Comparison of ENCODE assay signal across 21 cellular contexts in the genomic region with DNA sequence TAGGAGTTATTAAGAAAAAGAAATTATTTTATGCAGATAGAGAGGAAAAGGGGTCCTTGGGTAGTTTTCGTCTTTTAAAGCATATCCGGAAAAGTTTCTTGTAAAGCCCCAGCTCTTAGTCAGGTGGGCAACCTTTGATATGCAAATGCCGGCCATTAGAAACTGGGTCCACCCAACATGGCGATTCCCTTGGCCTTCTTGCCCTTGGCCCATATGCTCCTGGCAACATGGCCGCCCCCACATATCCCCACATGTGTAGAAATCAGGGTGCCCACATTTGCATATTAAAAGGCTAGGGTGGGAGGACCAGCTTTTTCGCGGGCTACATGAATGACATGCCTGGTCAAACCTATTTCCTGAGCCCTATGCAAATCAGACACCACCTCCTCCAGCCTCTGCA.
DNase-seq lines count a peak whose midpoint lies in the region; ATAC-seq, FAIRE-seq and TF ChIP-seq lines count a peak whose summit lies in the region.
"Had no signal": no experiment of that assay in that cellular context is flagged by ENCODE, and none has a peak within 500 bp of the region (broad histone marks: within the 10 kb centered on the region; RNA-seq: fewer than 3 reads in every experiment).

No MANE protein-coding gene starts in this region.

- H3K9ac ChIP-seq in HepG2 (ENCODE audit: insufficient read depth, low read depth, low read length) (no peak overlapping the region), neural progenitor cell (no peak overlapping the region)
- H3K9ac ChIP-seq: BLaER1 treated with 17β-estradiol and CSF1 and Interleukin-3, amounts not matched to agents 10 nM and 100 nM had no signal

- H3K4me3 Mint-ChIP-seq in neural progenitor cell = no peak overlapping the region
- H3K4me3 Mint-ChIP-seq: B cell; CD4-positive, alpha-beta T cell; CD8-positive, alpha-beta T cell had no signal

- H3K4me1 ChIP-seq in HepG2 (ENCODE audit: insufficient read depth, low read length) (no peaks in the 10 kb centered on the region), right lobe of liver (no peaks in the 10 kb centered on the region), esophagus muscularis mucosa (no peaks in the 10 kb centered on the region), neural progenitor cell (no peaks in the 10 kb centered on the region), ovary (ENCODE audit: insufficient read depth) (no peaks in the 10 kb centered on the region)
- H3K4me1 ChIP-seq: A549; BLaER1 treated with 17β-estradiol and CSF1 and Interleukin-3, amounts not matched to agents 10 nM and 100 nM; Caco-2 had no signal

- in situ Hi-C loops in HepG2 (cut with HindIII; ENCODE audit: extremely low pct_ligation_motif_present, low pct_unique_long_range_greater_than_20kb) = no loop called here

- peaks cover 7% of the 10 kb centered on the region; the same call in 1 of the 2 replicates for H4K20me1 ChIP-seq in HepG2 (ENCODE audit: insufficient read depth, low read length)
- no peaks in the 10 kb centered on the region for H4K20me1 ChIP-seq in neural progenitor cell (ENCODE audit: low read depth)
- H4K20me1 ChIP-seq: BLaER1 treated with 17β-estradiol and CSF1 and Interleukin-3, amounts not matched to agents 10 nM and 100 nM had no signal

- no peak for TF ChIP-seq EP300 in HepG2 (IDR thresholded peaks at IDR 0.05; ENCODE audit: low read depth in 2 of 2, low read length in 2 of 2)
- no peak for TF ChIP-seq EP300 in HepG2 (CRISPR knock-in tag; IDR thresholded peaks at IDR 0.05; ENCODE audit: borderline replicate concordance)
- no peak for TF ChIP-seq EP300 in esophagus muscularis mucosa (IDR thresholded peaks at IDR 0.05)
- no peak for TF ChIP-seq EP300 in ovary (IDR thresholded peaks at IDR 0.05)

- H3K36me3 Mint-ChIP-seq in neural progenitor cell = peaks cover 39% of the 10 kb centered on the region
- H3K36me3 Mint-ChIP-seq: CD8-positive, alpha-beta T cell had no signal

- no peak; the same call in 2 of the 3 replicates for ATAC-seq in HepG2
- ATAC-seq in right lobe of liver = no peak
- ATAC-seq: A549; CD8-positive, alpha-beta T cell had no signal

- POLR2A ChIA-PET in HepG2 (lab: Yijun Ruan, JAX) = no interaction called here

- no peak for TF ChIP-seq POLR2A in HepG2 (IDR thresholded peaks at IDR 0.05; ENCODE audit: insufficient read depth in 1 of 2, low read depth in 2 of 2, low read length in 2 of 2)
- no peak for TF ChIP-seq POLR2A in right lobe of liver (IDR thresholded peaks at IDR 0.05)
- TF ChIP-seq POLR2A in esophagus muscularis mucosa (IDR thresholded peaks at IDR 0.05; ENCODE audit: low read depth) = no peak
- no peak for TF ChIP-seq POLR2A in ovary (IDR thresholded peaks at IDR 0.05)

- H3K27ac ChIP-seq in HepG2 (ENCODE audit: extremely low read length, insufficient read depth, low read length) (no peak overlapping the region), right lobe of liver (no peak overlapping the region), esophagus muscularis mucosa (replicated peaks in 1 of 4) (no peak overlapping the region), neural progenitor cell (no peak overlapping the region), ovary (no peak overlapping the region)
- H3K27ac ChIP-seq: 22Rv1; A549; BLaER1 treated with 17β-estradiol and CSF1 and Interleukin-3, amounts not matched to agents 10 nM and 100 nM; C4-2B had no signal

- H3K9me3 ChIP-seq in HepG2 (ENCODE audit: low read length) = no peaks in the 10 kb centered on the region
- H3K9me3 ChIP-seq in right lobe of liver = no peaks in the 10 kb centered on the region
- no peaks in the 10 kb centered on the region for H3K9me3 ChIP-seq in esophagus muscularis mucosa
- no peaks in the 10 kb centered on the region for H3K9me3 ChIP-seq in neural progenitor cell (ENCODE audit: low read depth)
- no peaks in the 10 kb centered on the region for H3K9me3 ChIP-seq in ovary
- H3K9me3 ChIP-seq: A549; BLaER1 treated with 17β-estradiol and CSF1 and Interleukin-3, amounts not matched to agents 10 nM and 100 nM; Caco-2 had no signal

- H3K4me3 ChIP-seq in HepG2 (replicated peaks in 1 of 3; ENCODE audit: insufficient read depth in 1 of 3, low read depth in 2 of 3, low read length in 3 of 3) (no peak overlapping the region), right lobe of liver (no peak overlapping the region), esophagus muscularis mucosa (no peak overlapping the region), neural progenitor cell (no peak overlapping the region), ovary (no peak overlapping the region)
- H3K4me3 ChIP-seq: A549; BLaER1 treated with 17β-estradiol and CSF1 and Interleukin-3, amounts not matched to agents 10 nM and 100 nM had no signal

- H3K9me3 Mint-ChIP-seq in neural progenitor cell = peaks cover 2% of the 10 kb centered on the region
- H3K9me3 Mint-ChIP-seq: CD4-positive, alpha-beta T cell; CD8-positive, alpha-beta T cell had no signal

- CTCF ChIA-PET in HepG2 (lab: Yijun Ruan, JAX; ENCODE audit: low intra/inter-chr PET ratio, low total read pairs) = no interaction called here

- no peaks in the 10 kb centered on the region for H3K79me2 ChIP-seq in HepG2 (ENCODE audit: insufficient read depth, low read length)
- no peaks in the 10 kb centered on the region for H3K79me2 ChIP-seq in neural progenitor cell (ENCODE audit: low read depth)

- H3K27me3 Mint-ChIP-seq in neural progenitor cell (ENCODE audit: insufficient read depth, low read depth) = peaks cover 2% of the 10 kb centered on the region

- no peak for TF ChIP-seq CTCF in HepG2 (CRISPR knock-in tag; IDR thresholded peaks at IDR 0.05)
- TF ChIP-seq CTCF in right lobe of liver (IDR thresholded peaks at IDR 0.05) = no peak
- TF ChIP-seq CTCF in esophagus muscularis mucosa (IDR thresholded peaks at IDR 0.05) = no peak
- no peak for TF ChIP-seq CTCF in neural progenitor cell (IDR thresholded peaks at IDR 0.05)
- TF ChIP-seq CTCF in ovary (IDR thresholded peaks at IDR 0.05) = no peak

- TF ChIP-seq RAD21 in HepG2 (CRISPR knock-in tag; IDR thresholded peaks at IDR 0.05) = no peak

- H3K36me3 ChIP-seq in HepG2 (replicated peaks in 1 of 2; ENCODE audit: control insufficient read depth in 1 of 2, insufficient read depth in 2 of 2, low read length in 2 of 2) (peaks cover 6 to 86% of the 10 kb centered on the region in 2 experiments), right lobe of liver (no peaks in the 10 kb centered on the region), esophagus muscularis mucosa (no peaks in the 10 kb centered on the region), neural progenitor cell (no peaks in the 10 kb centered on the region), ovary (no peaks in the 10 kb centered on the region)
- H3K36me3 ChIP-seq: BLaER1 treated with 17β-estradiol and CSF1 and Interleukin-3, amounts not matched to agents 10 nM and 100 nM had no signal

- H3K27ac Mint-ChIP-seq in neural progenitor cell = peak overlapping the region; percentile 7
- H3K27ac Mint-ChIP-seq: B cell; CD4-positive, alpha-beta T cell; CD8-positive, alpha-beta T cell had no signal

- WGBS in HepG2 (ENCODE audit: low lambda C conversion rate) = 97% methylated on average over 6 of the region's 7 CpGs
- WGBS in right lobe of liver (ENCODE audit: insufficient coverage, low coverage, low lambda C conversion rate, missing lambda C conversion rate) = 74% methylated on average over 5 of the region's 7 CpGs
- WGBS in esophagus muscularis mucosa = 89% methylated on average over 7 of the region's 7 CpGs
- WGBS in ovary, 3 donors = 86 to 95% (median 95%) methylated on average over 7 of the region's 7 CpGs

- no peaks in the 10 kb centered on the region for H3K27me3 ChIP-seq in HepG2 (ENCODE audit: control insufficient read depth in 1 of 2, insufficient read depth in 2 of 2, low read length in 2 of 2)
- H3K27me3 ChIP-seq in right lobe of liver = no peaks in the 10 kb centered on the region
- H3K27me3 ChIP-seq in esophagus muscularis mucosa = no peaks in the 10 kb centered on the region
- no peaks in the 10 kb centered on the region for H3K27me3 ChIP-seq in neural progenitor cell
- H3K27me3 ChIP-seq in ovary = no peaks in the 10 kb centered on the region
- H3K27me3 ChIP-seq: BLaER1 treated with 17β-estradiol and CSF1 and Interleukin-3, amounts not matched to agents 10 nM and 100 nM had no signal

- DNase-seq in HepG2 (ENCODE audit: low spot score) (no peak), right lobe of liver (no peak), esophagus muscularis mucosa (ENCODE audit: extremely low spot score) (peak; percentile 80), neural progenitor cell (ENCODE audit: low spot score) (no peak), ovary (no peak), RCC 7860 (ENCODE audit: low spot score) (no peak)
- DNase-seq: AML-193; Caco-2; Calu3; CD4-positive, alpha-beta T cell; CD8-positive, alpha-beta T cell; DMS79 treated with DMSO at 0.1 percent for 48 hours; GF-D8 had no signal

- no peaks in the 10 kb centered on the region for H3F3A ChIP-seq in neural progenitor cell (ENCODE audit: low read depth)

- no peak for FAIRE-seq in HepG2 (lab: Jason Lieb, UNC)
- FAIRE-seq in RCC 7860 (lab: Jason Lieb, UNC) = no peak
- FAIRE-seq: A549, G401.6, GM12891, GM19239 had no signal

- H3K4me2 ChIP-seq in HepG2 (ENCODE audit: low read depth, low read length) (no peak overlapping the region), neural progenitor cell (no peak overlapping the region)
- H3K4me2 ChIP-seq: A549; BLaER1 treated with 17β-estradiol and CSF1 and Interleukin-3, amounts not matched to agents 10 nM and 100 nM had no signal

- no TSS peak for BruUV-seq in HepG2 (replicated peaks; lab: Mats Ljungman, UMichigan)

- H3K4me1 Mint-ChIP-seq in neural progenitor cell = no peaks in the 10 kb centered on the region
- H3K4me1 Mint-ChIP-seq: B cell had no signal

- intact Hi-C loops in HepG2 (cut with micrococcal nuclease; ENCODE audit: unreplicated experiment) = no loop called here
- intact Hi-C loops in right lobe of liver (cut with DNase I) = no loop called here
- intact Hi-C loops in esophagus muscularis mucosa (cut with DNase I) = no loop called here
- intact Hi-C loops in ovary (cut with DNase I) = no loop called here

- H2AFZ ChIP-seq in HepG2 (ENCODE audit: low read length) = no peak overlapping the region
- H2AFZ ChIP-seq in neural progenitor cell (replicated peaks) = no peak overlapping the region

TF ChIP-seq in HepG2, 621 proteins besides CTCF, POLR2A, EP300 and RAD21:
- TF ChIP-seq RBM22 (optimal IDR thresholded peaks at IDR 0.05; ENCODE audit: low read length) (peak; percentile 86), ZBTB20 (CRISPR knock-in tag; IDR thresholded peaks at IDR 0.05; ENCODE audit: borderline replicate concordance, low read depth) (no peak)
